12 cellular contexts compared by ENCODE assay signal in the genomic region with DNA sequence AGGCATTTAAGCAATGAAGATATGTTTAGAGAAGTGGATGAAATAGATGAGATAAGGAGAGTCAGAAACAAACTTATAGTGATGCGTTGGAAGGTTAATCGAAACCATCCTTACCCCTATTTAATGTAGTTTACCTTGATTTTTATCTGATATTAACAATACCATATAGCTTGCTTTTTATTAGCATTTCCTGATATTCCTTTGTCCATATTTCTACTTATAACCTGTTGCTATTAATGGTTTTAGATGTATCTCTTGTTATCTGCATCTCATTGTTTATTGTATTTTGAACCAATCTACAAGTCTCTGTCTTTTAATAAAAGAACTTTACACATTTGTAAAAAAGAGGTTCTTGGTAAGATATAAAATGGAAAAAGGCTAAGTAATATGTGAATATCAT. TPM values are rescaled to one million over a fixed set of nuclear protein-coding genes. Genes with fewer than 3 reads are reported as not detected.
DNase-seq lines count a peak whose midpoint lies in the region; ATAC-seq and TF ChIP-seq lines count a peak whose summit lies in the region.
"Had no signal": no experiment of that assay in that cellular context is flagged by ENCODE, and none has a peak within 500 bp of the region (broad histone marks: within the 10 kb centered on the region; RNA-seq: fewer than 3 reads in every experiment).

No MANE protein-coding gene starts in this region.

- H3K9ac ChIP-seq in fibroblast of lung (ENCODE audit: insufficient read depth, low read length) (no peak overlapping the region), parathyroid adenoma (no peak overlapping the region)

- peaks cover 29% of the 10 kb centered on the region for H3K4me1 Mint-ChIP-seq in Calu3 (ENCODE audit: low read depth, unreplicated experiment)

- peaks cover 23% of the 10 kb centered on the region for H3K36me3 Mint-ChIP-seq in Calu3 (ENCODE audit: insufficient read depth, unreplicated experiment)
- H3K36me3 Mint-ChIP-seq: IgD-negative memory B cell had no signal

- H3K27me3 ChIP-seq in SJSA1 (replicated peaks), result no peaks in the 10 kb centered on the region
- H3K27me3 ChIP-seq in fibroblast of lung (ENCODE audit: control insufficient read depth, insufficient read depth, low read length), result no peaks in the 10 kb centered on the region
- H3K27me3 ChIP-seq in parathyroid adenoma (ENCODE audit: control insufficient read depth, insufficient read depth, low read length), result no peaks in the 10 kb centered on the region

- no peak for DNase-seq in Calu3
- no peak for DNase-seq in SJSA1 (ENCODE audit: low read depth in 1 of 2, low spot score in 2 of 2)
- no peak for DNase-seq in fibroblast of lung (ENCODE audit: low read depth in 2 of 2)
- DNase-seq in dermis blood vessel endothelial cell, result no peak
- DNase-seq in anterior cingulate cortex (lab: John Stamatoyannopoulos, UW), result no peak
- no peak for DNase-seq in DMS153 (lab: John Stamatoyannopoulos, UW)
- DNase-seq: activated effector memory CD4-positive, alpha-beta T cell treated with Interleukin-2 at 50 U/mL for 16 hours; kidney glomerular epithelial cell had no signal

- no TSS peak for BruUV-seq in Calu3 (replicated peaks; lab: Mats Ljungman, UMichigan)

- H3K27ac ChIP-seq in SJSA1 (no peak overlapping the region), fibroblast of lung (ENCODE audit: insufficient read depth, low read length) (no peak overlapping the region), parathyroid adenoma (peak overlapping the region; percentile 92)

- no peaks in the 10 kb centered on the region for H3K9me3 Mint-ChIP-seq in Calu3 (ENCODE audit: low read depth, unreplicated experiment)
- H3K9me3 Mint-ChIP-seq: IgD-negative memory B cell had no signal

- H3K9me3 ChIP-seq in SJSA1 (replicated peaks) (no peaks in the 10 kb centered on the region), fibroblast of lung (ENCODE audit: control insufficient read depth, insufficient read depth, low read depth, low read length) (no peaks in the 10 kb centered on the region), parathyroid adenoma (ENCODE audit: control insufficient read depth, low read length) (no peaks in the 10 kb centered on the region)
- H3K9me3 ChIP-seq: prostate gland had no signal

- peaks cover 28% of the 10 kb centered on the region for H3K4me1 ChIP-seq in SJSA1 (replicated peaks)
- H3K4me1 ChIP-seq in fibroblast of lung (ENCODE audit: control insufficient read depth, extremely low read depth, insufficient read depth, low read length), result peaks cover 4% of the 10 kb centered on the region
- H3K4me1 ChIP-seq in parathyroid adenoma, result peaks cover 2% of the 10 kb centered on the region
- H3K4me1 ChIP-seq: prostate gland had no signal

- H3K4me3 ChIP-seq in SJSA1 (peak overlapping the region; percentile 65; the same call in 1 of the 2 replicates), fibroblast of lung (replicated peaks in 1 of 4; ENCODE audit: control extremely low read depth in 1 of 4, insufficient read depth in 1 of 4, low read depth in 3 of 4, low read length in 4 of 4) (peak overlapping the region; percentile 35 to 93 (median 63)), parathyroid adenoma (ENCODE audit: low read depth, low read length) (peak overlapping the region; percentile 75)

- CTCF ChIA-PET in Calu3 (lab: Charles Lee), result interaction anchor here (1.0 kb wide), 1 partner anchor 19 kb away, joined by 6 read pairs; a partner anchor contains a TSS

- H3K4me3 Mint-ChIP-seq in Calu3 (ENCODE audit: low read depth, unreplicated experiment), result peak overlapping the region; percentile 86

- H3K27me3 Mint-ChIP-seq in Calu3 (ENCODE audit: unreplicated experiment), result no peaks in the 10 kb centered on the region

- H3K27ac Mint-ChIP-seq in Calu3 (ENCODE audit: unreplicated experiment), result peak overlapping the region; percentile 93

- H3K4me2 ChIP-seq in fibroblast of lung (ENCODE audit: extremely low read depth, insufficient read depth, low read length) (peak overlapping the region; percentile 35), parathyroid adenoma (ENCODE audit: low read length) (peak overlapping the region; percentile 77)

- no peak overlapping the region for H2AFZ ChIP-seq in fibroblast of lung (ENCODE audit: low read length)
- H2AFZ ChIP-seq in parathyroid adenoma, result no peak overlapping the region

- no peaks in the 10 kb centered on the region for H4K20me1 ChIP-seq in fibroblast of lung (ENCODE audit: control insufficient read depth, extremely low read depth, insufficient read depth, low read length)

- TF ChIP-seq POLR2A in GM18505 (IDR thresholded peaks at IDR 0.05; ENCODE audit: borderline replicate concordance, extremely low read depth, insufficient read depth, insufficient read length), result no peak

- intact Hi-C loops in Calu3 (cut with micrococcal nuclease; ENCODE audit: unreplicated experiment), result no loop called here

- TF ChIP-seq CTCF in Calu3 (IDR thresholded peaks at IDR 0.05; ENCODE audit: unreplicated experiment), result no peak
- TF ChIP-seq CTCF in fibroblast of lung (conservative IDR thresholded peaks at IDR 0.05 in 1 of 2, IDR thresholded peaks at IDR 0.05 in 1 of 2; ENCODE audit: low read depth in 1 of 2, low read length in 2 of 2), result no peak
- no peak for TF ChIP-seq CTCF in parathyroid adenoma (IDR thresholded peaks at IDR 0.05)

- ATAC-seq in GM18505 (IDR thresholded peaks at IDR 0.05; ENCODE audit: unreplicated experiment), result no peak

- peaks cover 12% of the 10 kb centered on the region for H3K36me3 ChIP-seq in SJSA1
- no peaks in the 10 kb centered on the region for H3K36me3 ChIP-seq in fibroblast of lung (ENCODE audit: control insufficient read depth, insufficient read depth, low read length)
- H3K36me3 ChIP-seq in parathyroid adenoma (ENCODE audit: control insufficient read depth, insufficient read depth, low read length), result no peaks in the 10 kb centered on the region
- H3K36me3 ChIP-seq: prostate gland had no signal

- H3K79me2 ChIP-seq in fibroblast of lung (ENCODE audit: control insufficient read depth, insufficient read depth, low read length), result peaks cover 16% of the 10 kb centered on the region
- no peaks in the 10 kb centered on the region for H3K79me2 ChIP-seq in parathyroid adenoma

RNA-seq across cellular contexts. Expression of a gene that starts 1.6 kb away (rescaled TPM):
- 36.7 and 36.9 TPM in 2 replicates for total RNA-seq in Calu3 (2022)
- total RNA-seq in SJSA1 (2014; rRNA removed; shearing (Covaris generic)), result 171 and 277 TPM in 2 replicates
- 89.5 and 107 TPM in 2 replicates for total RNA-seq in fibroblast of lung
- 198 and 286 TPM in 2 replicates for polyA plus RNA-seq in fibroblast of lung
- 202 and 274 TPM in 2 replicates for polyA plus RNA-seq in fibroblast of lung (2012)
- 0.31 and 0.78 TPM in 2 replicates for polyA minus RNA-seq in fibroblast of lung (ENCODE audit: low replicate concordance)
- total RNA-seq in dermis blood vessel endothelial cell, result 112 and 140 TPM in 2 replicates

RNA-seq across cellular contexts. Expression of a gene that starts 18.5 kb away (rescaled TPM):
- total RNA-seq in Calu3 (2022) (114 and 117 TPM in 2 replicates), fibroblast of lung (300 and 416 TPM in 2 replicates), dermis blood vessel endothelial cell (258 and 269 TPM in 2 replicates)
- total RNA-seq in SJSA1 (2014; rRNA removed; shearing (Covaris generic)), result 303 and 319 TPM in 2 replicates
- polyA plus RNA-seq in fibroblast of lung, result 433 and 460 TPM in 2 replicates
- 514 and 540 TPM in 2 replicates for polyA plus RNA-seq in fibroblast of lung (2012)
- polyA minus RNA-seq in fibroblast of lung (ENCODE audit: low replicate concordance), result 55.8 and 61.9 TPM in 2 replicates

RNA-seq across cellular contexts. Expression of a gene that starts 27.8 kb away (rescaled TPM):
- total RNA-seq in Calu3 (2022) (not detected in 2 replicates), fibroblast of lung (32.5 and 52.6 TPM in 2 replicates), dermis blood vessel endothelial cell (0.28 and 1.2 TPM in 2 replicates)
- total RNA-seq in SJSA1 (2014; rRNA removed; shearing (Covaris generic)), result not detected in 2 replicates
- 36.5 and 46.8 TPM in 2 replicates for polyA plus RNA-seq in fibroblast of lung
- polyA plus RNA-seq in fibroblast of lung (2012), result 23.6 and 31.0 TPM in 2 replicates
- 0.27 and 1.4 TPM in 2 replicates for polyA minus RNA-seq in fibroblast of lung (ENCODE audit: low replicate concordance)
- polyA plus RNA-seq: IgD-negative memory B cell had no signal

RNA-seq across cellular contexts. Expression of a gene that starts 47.1 kb away (rescaled TPM):
- 2.5 and 4.0 TPM in 2 replicates for total RNA-seq in Calu3 (2022)
- total RNA-seq in SJSA1 (2014; rRNA removed; shearing (Covaris generic)), result not detected in 2 replicates
- total RNA-seq in fibroblast of lung, result 2.8 and 5.9 TPM in 2 replicates
- 0.32 TPM in 2 replicates for polyA plus RNA-seq in fibroblast of lung
- 0.30 and 0.36 TPM in 2 replicates for polyA plus RNA-seq in fibroblast of lung (2012)
- not detected in 2 replicates for polyA minus RNA-seq in fibroblast of lung (ENCODE audit: low replicate concordance)
- 0.56 and 0.68 TPM in 2 replicates for total RNA-seq in dermis blood vessel endothelial cell

Comparison
In these comparisons a context has a peak if more than half of its experiments do, and no peak if none do; other contexts are left out.
1. RNA of a gene that starts 27.8 kb away (total RNA-seq): 32.5 to 52.6 TPM in fibroblast of lung; 0.28 to 1.2 TPM in dermis blood vessel endothelial cell, not detected in Calu3 and not detected in SJSA1; every median in the first group is over 10 times any median in the second.
2. Peak in every context shown above with its lines, with median percentiles within 50 percentile points of each other: H3K4me3 ChIP-seq.